Comparison of ENCODE assay signal across 27 cellular contexts in the genomic region with DNA sequence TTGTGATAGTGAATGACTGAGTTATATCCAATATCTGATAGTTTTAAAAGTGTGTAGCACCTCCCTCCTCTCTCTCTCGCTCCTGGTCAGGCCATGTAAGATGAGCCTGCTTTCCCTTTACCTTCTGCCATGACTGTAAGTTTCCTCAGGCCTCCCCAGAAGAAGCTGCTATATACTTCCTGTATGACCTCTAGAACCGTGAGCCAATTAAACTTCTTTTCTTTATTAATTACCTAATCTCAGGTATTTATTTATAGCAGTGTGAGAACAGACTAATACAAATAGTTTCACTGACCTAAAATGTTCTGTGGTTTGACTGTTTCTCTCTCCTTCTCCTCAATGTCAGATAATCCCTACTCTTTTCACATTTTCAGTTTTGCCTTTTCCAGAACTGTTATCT.
"Had no signal": no experiment of that assay in that cellular context is flagged by ENCODE, and none has a peak within 500 bp of the region (broad histone marks: within the 10 kb centered on the region; RNA-seq: fewer than 3 reads in every experiment).

No MANE protein-coding gene starts in this region.

- H3K9ac ChIP-seq: neural progenitor cell had no signal

- H3K4me3 ChIP-seq: esophagus muscularis mucosa, gastroesophageal sphincter, heart right ventricle, left lung, mucosa of descending colon, neural progenitor cell, prostate gland, right atrium auricular region, smooth muscle cell, suprapubic skin, thyroid gland, vagina had no signal

- H3K9me3 ChIP-seq: esophagus muscularis mucosa, gastroesophageal sphincter, mucosa of descending colon, prostate gland, right atrium auricular region, suprapubic skin, thyroid gland, vagina had no signal

- H3K36me3 ChIP-seq: esophagus muscularis mucosa, gastroesophageal sphincter, heart right ventricle, left lung, neural progenitor cell, prostate gland, right atrium auricular region, suprapubic skin, thyroid gland, vagina had no signal

- H3K4me2 ChIP-seq: neural progenitor cell, smooth muscle cell had no signal

- H3K4me1 ChIP-seq: esophagus muscularis mucosa, foreskin keratinocyte, gastroesophageal sphincter, heart right ventricle, left lung, neural progenitor cell, prostate gland, right atrium auricular region, suprapubic skin, thyroid gland, vagina had no signal

- H3K27me3 ChIP-seq: esophagus muscularis mucosa, foreskin keratinocyte, gastroesophageal sphincter, heart right ventricle, left lung, neural progenitor cell, right atrium auricular region, suprapubic skin, thyroid gland, vagina had no signal

- H2AFZ ChIP-seq: neural progenitor cell had no signal

- H3K27ac ChIP-seq: esophagus muscularis mucosa, foreskin keratinocyte, gastroesophageal sphincter, heart right ventricle, left lung, neural progenitor cell, prostate gland, right atrium auricular region, suprapubic skin, thyroid gland, vagina had no signal

- ATAC-seq: foreskin keratinocyte; gastroesophageal sphincter; heart right ventricle; left cardiac atrium; left lung; mucosa of descending colon; natural killer cell treated with Interleukin-12 subunit alpha and Interleukin-12 subunit beta and Interleukin-15 and Interleukin-18, amount 100 ng/mL, for 72 hours; sciatic nerve; stimulated activated naive CD8-positive, alpha-beta T cell treated with anti-CD3 and anti-CD28 coated beads, Interleukin-15, amount 100 ng/mL, for 72 hours had no signal

- DNase-seq: effector memory CD4-positive, alpha-beta T cell; foreskin keratinocyte; glutamatergic neuron; heart right ventricle; hippocampal formation; left cardiac atrium; left lung; mesenchymal stem cell; mucosa of descending colon; naive B cell; stimulated activated CD4-positive, alpha-beta T cell treated with anti-CD3 and anti-CD28 coated beads, Interleukin-12 subunit alpha, Interleukin-12 subunit beta, amount 100 ng/mL, for 4 hours; stimulated activated CD4-positive, alpha-beta T cell treated with anti-CD3 and anti-CD28 coated beads, Interleukin-1b, Interleukin-23, amount 100 ng/mL, for 48 hours; stimulated activated CD4-positive, alpha-beta T cell treated with anti-CD3 and anti-CD28 coated beads, Interleukin-4, amount 100 ng/mL, for 1 hour; stimulated activated CD8-positive, alpha-beta memory T cell treated with anti-CD3 and anti-CD28 coated beads, Interleukin-4, amount 100 ng/mL, for 48 hours; stimulated activated naive CD4-positive, alpha-beta T cell; stimulated activated naive CD8-positive, alpha-beta T cell treated with anti-CD3 and anti-CD28 coated beads, Interleukin-15, amount 100 ng/mL, for 72 hours; thyroid gland had no signal
